Comparison of ENCODE assay signal across 8 cellular contexts in genomic region chr5:114361724-114362196, GRCh38. TPM values are rescaled to one million over a fixed set of nuclear protein-coding genes. Genes with fewer than 3 reads are reported as not detected.
DNase-seq lines count a peak whose midpoint lies in the region; ATAC-seq and TF ChIP-seq lines count a peak whose summit lies in the region.

Gene KCNN2 (plus strand): TSS chr5:114362070. CDS start chr5:114362140, 70 bp downstream.

- in situ Hi-C loops in HAP-1 (cut with MboI; ENCODE audit: low sequenced_read_pairs): no loop called here

- ATAC-seq in activated T-cell treated with anti-CD3 and anti-CD28 coated beads, Interleukin-2, amount 50 U/mL, for 4 hours: peak; percentile 14 to 25
- peak; percentile 93 for ATAC-seq in Right ventricle myocardium inferior

- peak within 1 kb of the TSS; percentile 50 for H3K4me3 ChIP-seq in HAP-1
- no peak within 1 kb of the TSS for H3K4me3 ChIP-seq in PC-9
- H3K4me3 ChIP-seq in SJCRH30: no peak within 1 kb of the TSS

- CTCF ChIA-PET in PC-9 (lab: Charles Lee): no interaction called here

- no peaks in the 10 kb centered on the region for H3K9me3 Mint-ChIP-seq in activated T-cell treated with anti-CD3 and anti-CD28 coated beads, Interleukin-2, amount 50 U/mL, for 4 hours
- H3K9me3 Mint-ChIP-seq in osteocyte (ENCODE audit: unreplicated experiment): no peaks in the 10 kb centered on the region

- H3K27ac ChIP-seq in PC-9 (no peak within 1 kb of the TSS), SJCRH30 (no peak within 1 kb of the TSS)

- peaks cover 46% of the 10 kb centered on the region for H3K27me3 Mint-ChIP-seq in activated T-cell treated with anti-CD3 and anti-CD28 coated beads, Interleukin-2, amount 50 U/mL, for 4 hours (ENCODE audit: low read depth)
- H3K27me3 Mint-ChIP-seq in osteocyte (ENCODE audit: unreplicated experiment): peaks cover 63% of the 10 kb centered on the region

- H3K36me3 ChIP-seq in HAP-1 (replicated peaks) (no peaks in the 10 kb centered on the region), PC-9 (ENCODE audit: low read depth) (no peaks in the 10 kb centered on the region), SJCRH30 (no peaks in the 10 kb centered on the region)

- no peaks in the 10 kb centered on the region for H4K20me1 ChIP-seq in PC-9 (ENCODE audit: insufficient read depth)

- H3K4me3 Mint-ChIP-seq in activated T-cell treated with anti-CD3 and anti-CD28 coated beads, Interleukin-2, amount 50 U/mL, for 4 hours: no peak within 1 kb of the TSS
- H3K4me3 Mint-ChIP-seq in osteocyte (ENCODE audit: unreplicated experiment): peak within 1 kb of the TSS; percentile 87

- DNase-seq in GM10266 (ENCODE audit: extremely low spot score): peak; percentile 67
- peak; percentile 67 to 88 for DNase-seq in HAP-1 (ENCODE audit: low spot score in 2 of 2)
- peak; percentile 61 to 67 for DNase-seq in NCI-H187 (lab: John Stamatoyannopoulos, UW)
- no peak for DNase-seq in activated T-cell treated with anti-CD3 and anti-CD28 coated beads, Interleukin-2, amount 50 U/mL, for 4 hours
- peak; percentile 83 for DNase-seq in Right ventricle myocardium inferior (ENCODE audit: missing footprints)
- DNase-seq in osteocyte (ENCODE audit: extremely low spot score, unreplicated experiment): peak; percentile 91
- no peak for DNase-seq in PC-9
- DNase-seq in SJCRH30: no peak

- no peaks in the 10 kb centered on the region for H3K9me3 ChIP-seq in HAP-1
- H3K9me3 ChIP-seq in PC-9 (ENCODE audit: insufficient read depth, low read depth): no peaks in the 10 kb centered on the region
- H3K9me3 ChIP-seq in SJCRH30 (replicated peaks): no peaks in the 10 kb centered on the region

- no peaks in the 10 kb centered on the region; the same call in 1 of the 2 replicates for H3K4me1 ChIP-seq in HAP-1
- no peaks in the 10 kb centered on the region for H3K4me1 ChIP-seq in PC-9 (replicated peaks; ENCODE audit: insufficient read depth)
- no peaks in the 10 kb centered on the region for H3K4me1 ChIP-seq in SJCRH30

- no peaks in the 10 kb centered on the region for H3K9me2 ChIP-seq in PC-9 (ENCODE audit: insufficient read depth)

- H3K4me2 ChIP-seq in PC-9: no peak within 1 kb of the TSS

- H3K27me3 ChIP-seq in HAP-1 (ENCODE audit: low read depth) (peaks cover 17% of the 10 kb centered on the region), PC-9 (ENCODE audit: insufficient read depth, low read depth) (no peaks in the 10 kb centered on the region), SJCRH30 (no peaks in the 10 kb centered on the region; the same call in 1 of the 2 replicates)

- intact Hi-C loops in Right ventricle myocardium inferior (cut with DNase I): loop anchor here (10.0 kb wide), 1 partner anchor 83 kb away; no protein-coding TSS in a partner anchor
- intact Hi-C loops in PC-9 (cut with micrococcal nuclease; ENCODE audit: unreplicated experiment): no loop called here

- no peak within 1 kb of the TSS for H3K27ac Mint-ChIP-seq in osteocyte (ENCODE audit: unreplicated experiment)

- no peaks in the 10 kb centered on the region for H3K4me1 Mint-ChIP-seq in activated T-cell treated with anti-CD3 and anti-CD28 coated beads, Interleukin-2, amount 50 U/mL, for 4 hours (ENCODE audit: low read depth)
- H3K4me1 Mint-ChIP-seq in osteocyte (ENCODE audit: unreplicated experiment): peaks cover 24% of the 10 kb centered on the region

- no peaks in the 10 kb centered on the region for H3K36me3 Mint-ChIP-seq in activated T-cell treated with anti-CD3 and anti-CD28 coated beads, Interleukin-2, amount 50 U/mL, for 4 hours (ENCODE audit: insufficient read depth)
- no peaks in the 10 kb centered on the region for H3K36me3 Mint-ChIP-seq in osteocyte (ENCODE audit: unreplicated experiment)

- no peaks in the 10 kb centered on the region for H3F3A ChIP-seq in PC-9 (ENCODE audit: insufficient read depth, low read depth)

- H3K79me2 ChIP-seq in PC-9 (ENCODE audit: low read depth): no peaks in the 10 kb centered on the region

- no TSS peak for BruUV-seq in PC-9 (replicated peaks; lab: Mats Ljungman, UMichigan)

- H2AFZ ChIP-seq in PC-9: no peak within 1 kb of the TSS

- TF ChIP-seq CTCF in GM10266 (IDR thresholded peaks at IDR 0.05; ENCODE audit: control insufficient read depth, insufficient read depth, low read depth, missing control alignments): no peak
- no peak for TF ChIP-seq CTCF in osteocyte (IDR thresholded peaks at IDR 0.05)
- no peak for TF ChIP-seq CTCF in PC-9 (conservative IDR thresholded peaks at IDR 0.05)

- POLR2A ChIA-PET in PC-9 (lab: Charles Lee; ENCODE audit: unreplicated experiment): no interaction called here

RNA-seq across cellular contexts. Expression of gene KCNN2, which starts in this region (rescaled TPM):
- under 1 TPM in 1 of 3 donors, not detected in 2; 0.11 TPM for total RNA-seq in activated T-cell treated with anti-CD3 and anti-CD28 coated beads, Interleukin-2, amount 50 U/mL, for 4 hours
- total RNA-seq in Right ventricle myocardium inferior: 9.3 TPM
- 0.08 and 0.24 TPM in 2 replicates for total RNA-seq in osteocyte
- total RNA-seq in PC-9 (2021): not detected in 2 replicates
- total RNA-seq in SJCRH30 (2014; rRNA removed; shearing (Covaris generic)): not detected in 2 replicates

Comparison
In these comparisons a context has a peak if more than half of its experiments do, and no peak if none do; other contexts are left out.
1. Peak in ATAC-seq in activated T-cell treated with anti-CD3 and anti-CD28 coated beads, Interleukin-2, amount 50 U/mL, for 4 hours; RNA of the gene not detected or under 1 TPM.
2. Peak in DNase-seq in osteocyte; RNA of the gene not detected or under 1 TPM.
3. DNase-seq: peak in GM10266 (single experiment), HAP-1 (2 of 2), NCI-H187 (2 of 2) and Right ventricle myocardium inferior (single experiment); none in activated T-cell treated with anti-CD3 and anti-CD28 coated beads, Interleukin-2, amount 50 U/mL, for 4 hours (single experiment), PC-9 (0 of 2) and SJCRH30 (0 of 2).